Comparison of ENCODE assay signal across 8 cellular contexts in genomic region chr12:100808777-100809176, GRCh38. TPM values are rescaled to one million over a fixed set of nuclear protein-coding genes. Genes with fewer than 3 reads are reported as not detected.
"Had no signal": no experiment of that assay in that cellular context is flagged by ENCODE, and none has a peak within 500 bp of the region (broad histone marks: within the 10 kb centered on the region; RNA-seq: fewer than 3 reads in every experiment).

No MANE protein-coding gene starts in this region.

- H3K27ac Mint-ChIP-seq: IgD-negative memory B cell had no signal

- H3K4me1 Mint-ChIP-seq: IgD-negative memory B cell had no signal

- H3K27ac ChIP-seq: HL-60, KMS-11 had no signal

- H3K36me3 Mint-ChIP-seq: IgD-negative memory B cell had no signal

- H3K4me3 Mint-ChIP-seq: IgD-negative memory B cell had no signal

- DNase-seq: Karpas-422, KBM-7, KG1 had no signal

- H3K4me2 ChIP-seq: KMS-11 had no signal

- FAIRE-seq: HTR-8/SVneo had no signal

- H3K9ac ChIP-seq: KMS-11 had no signal

RNA-seq across cellular contexts. Expression of gene ANO4, which starts 14.2 kb away (rescaled TPM):
- total RNA-seq: HT-29 had no signal
- polyA plus RNA-seq: IgD-negative memory B cell had no signal
